Comparison of ENCODE assay signal across 1 cellular context in genomic region chr15:73785615-73786014, GRCh38. TPM values are rescaled to one million over a fixed set of nuclear protein-coding genes. Genes with fewer than 3 reads are reported as not detected.
"Had no signal": no experiment of that assay in that cellular context is flagged by ENCODE, and none has a peak within 500 bp of the region (broad histone marks: within the 10 kb centered on the region; RNA-seq: fewer than 3 reads in every experiment).

No MANE protein-coding gene starts in this region.

RNA-seq across cellular contexts. Expression of gene INSYN1, which starts 32.5 kb away (rescaled TPM):
- total RNA-seq: naive thymus-derived CD8-positive, alpha-beta T cell had no signal
- polyA plus RNA-seq: naive thymus-derived CD8-positive, alpha-beta T cell had no signal
